ENCODE assay signal across 7 cellular contexts in the genomic region with DNA sequence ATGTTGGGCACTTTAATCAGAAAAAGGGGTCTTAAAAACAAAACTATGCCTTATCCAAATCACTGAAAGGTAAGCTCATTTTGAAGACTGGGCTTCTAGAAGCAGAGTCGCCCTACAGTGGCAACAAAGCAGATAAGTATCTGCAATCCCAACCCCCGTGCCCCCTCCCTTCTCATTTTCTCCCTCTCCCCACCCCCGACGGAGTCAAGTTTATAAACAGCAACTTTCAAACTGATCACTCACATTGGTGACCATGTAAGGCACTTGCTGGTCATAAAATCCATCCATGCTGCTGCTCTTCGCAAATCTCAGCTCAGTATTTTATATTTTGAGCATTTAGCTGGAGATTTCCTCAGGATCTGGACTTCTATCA.
DNase-seq lines count a peak whose midpoint lies in the region; ATAC-seq lines count a peak whose summit lies in the region.

No MANE protein-coding gene starts in this region.

- DNase-seq in SW 1271 (lab: John Stamatoyannopoulos, UW) (peak; percentile 18 to 85), substantia nigra (lab: John Stamatoyannopoulos, UW) (peak in 12 of 49 donors; percentile 3 to 43 (median 16)), NCI-H774 (lab: John Stamatoyannopoulos, UW) (no peak), HPDE6-E6E7 (ENCODE audit: extremely low spot score) (no peak)

- no peaks in the 10 kb centered on the region for H3K27me3 ChIP-seq in HUES48 (ENCODE audit: control insufficient read depth, insufficient read depth, low read length)

- peaks cover 52% of the 10 kb centered on the region for H3K4me1 ChIP-seq in HUES48 (ENCODE audit: control insufficient read depth, insufficient read depth, low read length)

- no peak for ATAC-seq in GM18517 (IDR thresholded peaks at IDR 0.05; ENCODE audit: unreplicated experiment)

- H3K27ac ChIP-seq in HUES48 (ENCODE audit: low read depth, low read length) (peak overlapping the region; percentile 97), substantia nigra (ENCODE audit: low read depth, low read length, poor library complexity, severe bottlenecking) (peak overlapping the region; percentile 27)

- H3K4me3 ChIP-seq in HUES48 (ENCODE audit: low read depth, low read length) (peak overlapping the region; percentile 98), iPS-11a (ENCODE audit: low read depth, low read length) (peak overlapping the region; percentile 48)

- H3K9ac ChIP-seq in HUES48 (ENCODE audit: low read depth, low read length), result peak overlapping the region; percentile 88

- H3K36me3 ChIP-seq in HUES48 (ENCODE audit: control insufficient read depth, insufficient read depth, low read length), result 0 out of 2 replicates have a peak, but pooled peaks cover 2% of the 10 kb centered on the region

- no peaks in the 10 kb centered on the region for H3K9me3 ChIP-seq in HUES48 (ENCODE audit: control insufficient read depth, insufficient read depth, low read length)

Comparison
In these comparisons a context has a peak if more than half of its experiments do, and no peak if none do; other contexts are left out.
1. DNase-seq: peak in SW 1271 (2 of 2); none in NCI-H774 (single experiment) and HPDE6-E6E7 (single experiment).